ENCODE assay signal across 12 cellular contexts in the genomic region with DNA sequence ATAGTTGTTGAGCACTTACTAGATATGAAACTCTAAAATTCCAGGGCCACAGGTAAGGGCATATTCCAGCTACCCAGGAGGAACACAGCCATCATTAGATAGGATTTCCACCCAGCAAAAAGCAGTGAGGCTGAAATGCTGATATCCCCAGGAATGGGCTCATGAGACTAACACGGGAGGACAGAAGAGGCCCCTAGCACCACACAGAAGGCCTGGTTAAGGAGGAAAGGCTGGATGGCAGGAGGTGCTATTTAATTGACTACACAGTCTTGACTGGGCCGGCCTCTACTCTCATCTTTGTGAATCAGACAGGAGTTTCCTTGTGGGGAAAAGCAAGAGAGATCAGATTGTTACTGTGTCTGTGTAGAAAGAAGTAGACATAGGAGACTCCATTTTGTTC.
A peak's percentile ranks its signal among the peaks of the same experiment; 100 is the strongest.
DNase-seq lines count a peak whose midpoint lies in the region; TF ChIP-seq lines count a peak whose summit lies in the region.
"Had no signal": no experiment of that assay in that cellular context is flagged by ENCODE, and none has a peak within 500 bp of the region (broad histone marks: within the 10 kb centered on the region; RNA-seq: fewer than 3 reads in every experiment).

No MANE protein-coding gene starts in this region.

- H3K4me3 Mint-ChIP-seq in endodermal cell (no peak overlapping the region), nephron (no peak overlapping the region)
- no peak overlapping the region for H3K4me3 Mint-ChIP-seq in activated CD4-positive, alpha-beta memory T cell treated with anti-CD3 and anti-CD28 coated beads for 36 hours
- H3K4me3 Mint-ChIP-seq: CD14-positive monocyte; CD8-positive, alpha-beta T cell had no signal

- in situ Hi-C loops in GM13977 (cut with MboI; ENCODE audit: low pct_unique_long_range_greater_than_20kb, low sequenced_read_pairs, unreplicated experiment): no loop called here

- H3K36me3 Mint-ChIP-seq in endodermal cell (ENCODE audit: low read depth) (no peaks in the 10 kb centered on the region), nephron (ENCODE audit: low read depth) (peaks cover 5% of the 10 kb centered on the region)
- H3K36me3 Mint-ChIP-seq in activated CD4-positive, alpha-beta memory T cell treated with anti-CD3 and anti-CD28 coated beads for 36 hours: no peaks in the 10 kb centered on the region
- H3K36me3 Mint-ChIP-seq: CD14-positive monocyte; CD8-positive, alpha-beta T cell had no signal

- H3K4me3 ChIP-seq in endodermal cell (ENCODE audit: low read length): no peak overlapping the region
- H3K4me3 ChIP-seq: HAP-1 had no signal

- POLR2A ChIA-PET in activated CD4-positive, alpha-beta memory T cell treated with anti-CD3 and anti-CD28 coated beads for 36 hours (lab: Charles Lee): no interaction called here

- H3K27ac Mint-ChIP-seq in endodermal cell (no peak overlapping the region), nephron (peak overlapping the region in 2 of 3 experiments; percentile 13 to 78)
- H3K27ac Mint-ChIP-seq in activated CD4-positive, alpha-beta memory T cell treated with anti-CD3 and anti-CD28 coated beads for 36 hours: no peak overlapping the region
- H3K27ac Mint-ChIP-seq: CD14-positive monocyte; CD8-positive, alpha-beta T cell had no signal

- H3K27me3 ChIP-seq in endodermal cell (ENCODE audit: control insufficient read depth, insufficient read depth, low read length, poor library complexity, severe bottlenecking): no peaks in the 10 kb centered on the region

- H3K27ac ChIP-seq in endodermal cell (ENCODE audit: low read depth, low read length): no peak overlapping the region

- no peaks in the 10 kb centered on the region for H3K4me1 Mint-ChIP-seq in endodermal cell
- H3K4me1 Mint-ChIP-seq in nephron: peaks cover 7% of the 10 kb centered on the region
- H3K4me1 Mint-ChIP-seq in activated CD4-positive, alpha-beta memory T cell treated with anti-CD3 and anti-CD28 coated beads for 36 hours (ENCODE audit: low read depth): no peaks in the 10 kb centered on the region
- H3K4me1 Mint-ChIP-seq: CD14-positive monocyte had no signal

- TF ChIP-seq CTCF in endodermal cell (conservative IDR thresholded peaks at IDR 0.05) (no peak), nephron (IDR thresholded peaks at IDR 0.05; ENCODE audit: unreplicated experiment in 3 of 3) (no peak), GM13977 (IDR thresholded peaks at IDR 0.05; ENCODE audit: extremely low read depth, insufficient read depth, missing control alignments) (no peak)

- H3K27me3 Mint-ChIP-seq in endodermal cell (ENCODE audit: insufficient read depth): peaks cover 8% of the 10 kb centered on the region
- H3K27me3 Mint-ChIP-seq in nephron (ENCODE audit: low read depth): peaks cover 10% of the 10 kb centered on the region
- no peaks in the 10 kb centered on the region for H3K27me3 Mint-ChIP-seq in activated CD4-positive, alpha-beta memory T cell treated with anti-CD3 and anti-CD28 coated beads for 36 hours

- H3K9me3 Mint-ChIP-seq in endodermal cell (peaks cover 5% of the 10 kb centered on the region), nephron (peaks cover 6% of the 10 kb centered on the region)
- no peaks in the 10 kb centered on the region for H3K9me3 Mint-ChIP-seq in activated CD4-positive, alpha-beta memory T cell treated with anti-CD3 and anti-CD28 coated beads for 36 hours
- H3K9me3 Mint-ChIP-seq: CD8-positive, alpha-beta T cell had no signal

- DNase-seq in NCI-H82 treated with DMSO at 0.1 percent for 48 hours (lab: John Stamatoyannopoulos, UW; ENCODE audit: unreplicated experiment) (peak; percentile 51), endodermal cell (peak; percentile 17), GM13977 (ENCODE audit: low spot score) (no peak), T1000 (lab: John Stamatoyannopoulos, UW) (no peak)
- DNase-seq in activated CD4-positive, alpha-beta memory T cell treated with anti-CD3 and anti-CD28 coated beads for 36 hours: no peak
- DNase-seq: CD8-positive, alpha-beta T cell; COR-L47; DND-41; GDM1 had no signal

- WGBS in endodermal cell (ENCODE audit: insufficient coverage in 1 of 2, insufficient read length in 1 of 2), 2 experiments: 95 to 100% methylated on average over 2 of the region's 2 CpGs

- no peaks in the 10 kb centered on the region for H3K36me3 ChIP-seq in endodermal cell (ENCODE audit: control insufficient read depth, insufficient read depth, low read length)
- H3K36me3 ChIP-seq: HAP-1 had no signal

- H3K9me3 ChIP-seq in endodermal cell (ENCODE audit: control insufficient read depth, low read length): no peaks in the 10 kb centered on the region
- H3K9me3 ChIP-seq: HAP-1 had no signal

- intact Hi-C loops in activated CD4-positive, alpha-beta memory T cell treated with anti-CD3 and anti-CD28 coated beads for 36 hours (cut with micrococcal nuclease): no loop called here

- CTCF ChIA-PET in activated CD4-positive, alpha-beta memory T cell treated with anti-CD3 and anti-CD28 coated beads for 36 hours (lab: Charles Lee): no interaction called here

- H3K4me1 ChIP-seq in endodermal cell (ENCODE audit: control insufficient read depth, insufficient read depth, low read length): no peaks in the 10 kb centered on the region

- no peak overlapping the region for H3K9ac ChIP-seq in endodermal cell (ENCODE audit: extremely low read depth, low read length, poor library complexity, severe bottlenecking)

Comparison
In these comparisons a context has a peak if more than half of its experiments do, and no peak if none do; other contexts are left out.
1. DNase-seq: peak in NCI-H82 treated with DMSO at 0.1 percent for 48 hours (single experiment) and endodermal cell (single experiment); none in GM13977 (single experiment), activated CD4-positive, alpha-beta memory T cell treated with anti-CD3 and anti-CD28 coated beads for 36 hours (single experiment) and T1000 (single experiment).
2. H3K27ac Mint-ChIP-seq: peak in nephron (2 of 3); none in endodermal cell (single experiment) and activated CD4-positive, alpha-beta memory T cell treated with anti-CD3 and anti-CD28 coated beads for 36 hours (single experiment).